ENCODE assay signal across 8 cellular contexts in the genomic region with DNA sequence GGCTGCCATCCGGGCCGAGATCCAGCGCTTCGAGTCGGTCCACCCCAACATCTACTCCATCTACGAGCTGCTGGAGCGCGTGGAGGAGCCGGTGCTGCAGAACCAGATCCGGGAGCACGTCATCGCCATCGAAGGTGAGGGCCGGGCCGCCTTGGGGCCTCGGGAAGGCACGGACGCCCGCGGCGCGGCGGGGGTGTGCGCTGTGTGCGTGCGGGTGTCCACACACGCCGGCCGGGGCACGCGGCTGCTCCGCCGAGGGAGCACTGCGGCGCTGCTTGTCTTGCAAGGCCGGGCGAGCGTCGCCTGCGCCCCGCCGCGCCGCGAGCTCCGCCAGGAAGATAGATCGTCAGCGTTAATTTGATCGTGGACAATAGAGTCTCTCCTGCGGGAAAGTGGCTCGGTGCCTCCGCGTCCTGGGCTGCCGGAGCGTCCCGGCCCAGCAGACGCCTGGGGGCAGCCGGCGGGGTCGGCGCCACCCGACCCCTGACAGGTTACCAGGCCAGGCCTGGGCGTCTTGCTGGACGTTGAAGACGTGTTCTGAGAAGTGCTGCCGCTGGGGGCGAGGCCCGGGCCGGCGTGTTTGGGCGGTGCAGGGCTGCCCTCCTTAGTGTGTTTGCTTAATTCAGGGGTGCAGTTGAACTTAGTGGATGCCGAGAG. TPM values are rescaled to one million over a fixed set of nuclear protein-coding genes. Genes with fewer than 3 reads are reported as not detected.
DNase-seq lines count a peak whose midpoint lies in the region; TF ChIP-seq lines count a peak whose summit lies in the region.

No MANE protein-coding gene starts in this region.

- H3K4me3 Mint-ChIP-seq in Calu3 (ENCODE audit: low read depth, unreplicated experiment) (peak overlapping the region; percentile 79), immature natural killer cell (peak overlapping the region in 3 of 5 donors; percentile 42 to 77 (median 74))

- CTCF ChIA-PET in Calu3 (lab: Charles Lee): no interaction called here

- H3K27ac ChIP-seq in brain microvascular endothelial cell (no peak overlapping the region), skin epidermis (peak overlapping the region in 13 of 21 experiments; percentile 0 to 60 (median 43))

- no peaks in the 10 kb centered on the region for H3K27me3 ChIP-seq in brain microvascular endothelial cell (replicated peaks)

- H3K27ac Mint-ChIP-seq in Calu3 (ENCODE audit: unreplicated experiment) (peak overlapping the region; percentile 62), immature natural killer cell (no peak overlapping the region)

- H3K4me3 ChIP-seq in brain microvascular endothelial cell (ENCODE audit: low read depth, low read length): peak overlapping the region; percentile 61
- peak overlapping the region; percentile 38 to 57 (median 48) for H3K4me3 ChIP-seq in skin epidermis

- peaks cover 23% of the 10 kb centered on the region for H3K4me1 Mint-ChIP-seq in Calu3 (ENCODE audit: low read depth, unreplicated experiment)
- peaks cover 18 to 21% of the 10 kb centered on the region in 2 donors for H3K4me1 Mint-ChIP-seq in immature natural killer cell

- H3K27me3 Mint-ChIP-seq in Calu3 (ENCODE audit: unreplicated experiment): peaks cover 11% of the 10 kb centered on the region
- H3K27me3 Mint-ChIP-seq in immature natural killer cell (ENCODE audit: low read depth in 3 of 3): peaks cover 24 to 39% (median 29%) of the 10 kb centered on the region in 3 donors

- peaks cover 4% of the 10 kb centered on the region for H3K9me3 Mint-ChIP-seq in Calu3 (ENCODE audit: low read depth, unreplicated experiment)
- peaks cover 0 to 6% (median 0%) of the 10 kb centered on the region in 6 donors for H3K9me3 Mint-ChIP-seq in immature natural killer cell

- no peak for TF ChIP-seq EP300 in Ishikawa (IDR thresholded peaks at IDR 0.05; ENCODE audit: borderline replicate concordance)

- BruUV-seq in Calu3 (replicated peaks; lab: Mats Ljungman, UMichigan): no TSS peak

- TF ChIP-seq CTCF in Calu3 (IDR thresholded peaks at IDR 0.05; ENCODE audit: unreplicated experiment) (no peak), brain microvascular endothelial cell (IDR thresholded peaks at IDR 0.05; ENCODE audit: low read depth, low read length, missing control alignments) (no peak)

- intact Hi-C loops in Calu3 (cut with micrococcal nuclease; ENCODE audit: unreplicated experiment): loop anchor here (1.0 to 10.0 kb wide), 3 partner anchors 57 to 358 kb away; no protein-coding TSS in a partner anchor

- in situ Hi-C loops in brain microvascular endothelial cell (cut with HindIII; ENCODE audit: low pct_ligation_motif_present, low sequenced_read_pairs): no loop called here

- TF ChIP-seq RAD21 in Ishikawa (IDR thresholded peaks at IDR 0.05; ENCODE audit: low read depth): 0 out of 2 replicates have a peak, but pooled peaks have one; percentile 5

- peak; percentile 51 for DNase-seq in Calu3
- DNase-seq in brain microvascular endothelial cell: peak; percentile 32
- DNase-seq in immature natural killer cell: no peak
- DNase-seq in NCI-H2196 treated with DMSO at 0.1 percent for 48 hours (lab: John Stamatoyannopoulos, UW; ENCODE audit: unreplicated experiment): no peak
- DNase-seq in GF-D8 (lab: John Stamatoyannopoulos, UW): no peak
- DNase-seq in NCI-H128 (lab: John Stamatoyannopoulos, UW; ENCODE audit: unreplicated experiment): no peak

- no peaks in the 10 kb centered on the region for H3K36me3 ChIP-seq in brain microvascular endothelial cell (replicated peaks)

- H3K36me3 Mint-ChIP-seq in Calu3 (ENCODE audit: insufficient read depth, unreplicated experiment) (peaks cover 43% of the 10 kb centered on the region), immature natural killer cell (no peaks in the 10 kb centered on the region)

TF ChIP-seq in Ishikawa, 13 proteins besides CTCF, POLR2A, EP300 and RAD21:
- no peak for TF ChIP-seq CEBPB (IDR thresholded peaks at IDR 0.05)
- TF ChIP-seq, protein P1, sequence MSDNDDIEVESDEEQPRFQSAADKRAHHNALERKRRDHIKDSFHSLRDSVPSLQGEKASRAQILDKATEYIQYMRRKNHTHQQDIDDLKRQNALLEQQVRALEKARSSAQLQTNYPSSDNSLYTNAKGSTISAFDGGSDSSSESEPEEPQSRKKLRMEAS (IDR thresholded peaks at IDR 0.05): peak; percentile 81; the same call in 1 of the 2 replicates
- no peak for TF ChIP-seq EGR1 (IDR thresholded peaks at IDR 0.05)
- no peak for TF ChIP-seq TAF1 (IDR thresholded peaks at IDR 0.05; ENCODE audit: low read depth)

RNA-seq across cellular contexts. Expression of a gene that starts 1.0 kb away (rescaled TPM):
- 56.4 and 63.8 TPM in 2 replicates for total RNA-seq in Calu3 (2022)
- 1 to 10 TPM in 1 of 3 donors, under 1 TPM in 2; 0.18 to 2.3 (median 0.21) TPM for polyA plus RNA-seq in immature natural killer cell

Comparison
In these comparisons a context has a peak if more than half of its experiments do, and no peak if none do; other contexts are left out.
1. DNase-seq: peak in Calu3 (single experiment) and brain microvascular endothelial cell (single experiment); none in immature natural killer cell (0 of 3), NCI-H2196 treated with DMSO at 0.1 percent for 48 hours (single experiment), GF-D8 (single experiment) and NCI-H128 (single experiment).